ENCODE assay signal across 8 cellular contexts in genomic region chr20:38790210-38791053, GRCh38. TPM values are rescaled to one million over a fixed set of nuclear protein-coding genes. Genes with fewer than 3 reads are reported as not detected.
DNase-seq lines count a peak whose midpoint lies in the region; ATAC-seq and TF ChIP-seq lines count a peak whose summit lies in the region.

No MANE protein-coding gene starts in this region.

- 31 to 33% methylated on average over 12 to 13 of the region's 15 CpGs for WGBS in gastroesophageal sphincter (ENCODE audit: low coverage in 1 of 2), 2 donors

- H3K4me3 ChIP-seq in gastroesophageal sphincter (no peak overlapping the region), skeletal muscle cell (ENCODE audit: low read depth, low read length) (no peak overlapping the region)

- DNase-seq in activated CD8-positive, alpha-beta memory T cell treated with anti-CD3 and anti-CD28 coated beads, Interleukin-2, amount 50 U/mL, for 4 hours, result peak; percentile 48
- DNase-seq in activated CD8-positive, alpha-beta memory T cell treated with anti-CD3 and anti-CD28 coated beads for 24 hours, result no peak
- peak; percentile 66 to 69 for DNase-seq in NCI-H2081 (lab: John Stamatoyannopoulos, UW)
- peak; percentile 59 for DNase-seq in activated CD4-positive, CD25-positive, alpha-beta regulatory T cell treated with anti-CD3 and anti-CD28 coated beads, Interleukin-2, amount 50 U/mL, for 72 hours
- peak; percentile 1 for DNase-seq in skeletal muscle cell (ENCODE audit: low read depth)
- no peak for DNase-seq in UCSD-AML1 (lab: John Stamatoyannopoulos, UW; ENCODE audit: unreplicated experiment)
- DNase-seq in putamen (ENCODE audit: low spot score), result no peak

- H3K27me3 ChIP-seq in gastroesophageal sphincter, result peaks cover 19% of the 10 kb centered on the region

- no peak for ATAC-seq in gastroesophageal sphincter

- peaks cover 0 to 13% (median 0%) of the 10 kb centered on the region in 3 donors for H3K9me3 ChIP-seq in gastroesophageal sphincter

- H3K36me3 ChIP-seq in gastroesophageal sphincter, result no peaks in the 10 kb centered on the region

- H3K4me1 ChIP-seq in gastroesophageal sphincter, result no peaks in the 10 kb centered on the region

- no peak overlapping the region for H3K27ac ChIP-seq in gastroesophageal sphincter

- peak; percentile 39 to 56 (median 49) for TF ChIP-seq CTCF in gastroesophageal sphincter (IDR thresholded peaks at IDR 0.05)

- TF ChIP-seq EP300 in gastroesophageal sphincter (IDR thresholded peaks at IDR 0.05), result no peak

- no peak for TF ChIP-seq POLR2A in gastroesophageal sphincter (IDR thresholded peaks at IDR 0.05)

RNA-seq across cellular contexts. Expression of gene PPP1R16B, which starts 15.1 kb away (rescaled TPM):
- total RNA-seq in gastroesophageal sphincter, result 1 to 10 TPM; 4.1 to 10.0 (median 5.5) TPM

RNA-seq across cellular contexts. Expression of gene ACTR5, which starts 42.2 kb away (rescaled TPM):
- total RNA-seq in gastroesophageal sphincter, result 10 to 100 TPM in 1 of 4 donors, 1 to 10 TPM in 3; 7.8 to 13.9 (median 8.6) TPM

Comparison
In these comparisons a context has a peak if more than half of its experiments do, and no peak if none do; other contexts are left out.
1. DNase-seq: peak in activated CD8-positive, alpha-beta memory T cell treated with anti-CD3 and anti-CD28 coated beads, Interleukin-2, amount 50 U/mL, for 4 hours (single experiment), NCI-H2081 (2 of 2), activated CD4-positive, CD25-positive, alpha-beta regulatory T cell treated with anti-CD3 and anti-CD28 coated beads, Interleukin-2, amount 50 U/mL, for 72 hours (single experiment) and skeletal muscle cell (single experiment); none in activated CD8-positive, alpha-beta memory T cell treated with anti-CD3 and anti-CD28 coated beads for 24 hours (single experiment), UCSD-AML1 (single experiment) and putamen (single experiment).